In the genomic region with DNA sequence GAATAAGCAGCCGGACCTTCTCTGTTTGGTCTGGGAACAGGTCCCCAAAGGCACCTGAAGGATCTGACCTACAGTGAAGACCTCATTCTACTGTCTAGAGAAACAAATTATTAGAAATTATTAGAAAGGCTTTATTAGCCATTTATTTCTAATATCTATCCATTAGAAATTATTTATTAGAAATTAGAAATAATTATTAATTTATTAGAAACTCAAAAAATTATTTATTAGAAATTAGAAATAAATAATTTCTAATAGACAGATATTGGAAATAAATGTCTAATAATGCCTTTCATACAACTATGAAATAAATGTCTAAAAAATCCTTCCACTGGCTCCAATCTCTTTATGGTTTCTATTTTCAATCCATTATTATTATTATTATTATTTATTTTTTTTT, we compare ENCODE assay signal across 18 cellular contexts.
DNase-seq lines count a peak whose midpoint lies in the region; ATAC-seq, FAIRE-seq and TF ChIP-seq lines count a peak whose summit lies in the region.
"Had no signal": no experiment of that assay in that cellular context is flagged by ENCODE, and none has a peak within 500 bp of the region (broad histone marks: within the 10 kb centered on the region; RNA-seq: fewer than 3 reads in every experiment).

No MANE protein-coding gene starts in this region.

- no peak overlapping the region for H4K8ac ChIP-seq in mesendoderm (ENCODE audit: low read depth, low read length)

- peaks cover 44% of the 10 kb centered on the region for H3K4me1 Mint-ChIP-seq in endodermal cell

- H2BK120ac ChIP-seq in mesendoderm (ENCODE audit: low read depth, low read length): no peak overlapping the region

- peaks cover 19% of the 10 kb centered on the region for H3K9me3 ChIP-seq in endodermal cell (ENCODE audit: control insufficient read depth, low read length)
- H3K9me3 ChIP-seq in esophagus squamous epithelium: no peaks in the 10 kb centered on the region
- H3K9me3 ChIP-seq: A549, Caco-2 had no signal

- peak overlapping the region; percentile 64 for H3K18ac ChIP-seq in mesendoderm (ENCODE audit: low read length)

- no peak overlapping the region for H2BK15ac ChIP-seq in mesendoderm (replicated peaks; ENCODE audit: low read depth)

- no peak for ATAC-seq in HG03108 (IDR thresholded peaks at IDR 0.05; ENCODE audit: unreplicated experiment)
- ATAC-seq: A549 had no signal

- peak overlapping the region; percentile 87 for H3K27ac Mint-ChIP-seq in endodermal cell
- H3K27ac Mint-ChIP-seq: CD4-positive, alpha-beta T cell; H9 had no signal

- H3K9me3 Mint-ChIP-seq in endodermal cell: peaks cover 20% of the 10 kb centered on the region

- H3K9ac ChIP-seq in endodermal cell (ENCODE audit: extremely low read depth, low read length, poor library complexity, severe bottlenecking): no peak overlapping the region
- H3K9ac ChIP-seq in mesendoderm (ENCODE audit: low read length): no peak overlapping the region

- no peak overlapping the region for H3K4me3 ChIP-seq in endodermal cell (ENCODE audit: low read length)
- H3K4me3 ChIP-seq in mesendoderm (ENCODE audit: low read length): no peak overlapping the region
- no peak overlapping the region for H3K4me3 ChIP-seq in esophagus squamous epithelium
- H3K4me3 ChIP-seq: A549 had no signal

- H3K4me3 Mint-ChIP-seq in endodermal cell: no peak overlapping the region
- H3K4me3 Mint-ChIP-seq: CD4-positive, alpha-beta T cell; H9 had no signal

- no peak overlapping the region for H3K4ac ChIP-seq in mesendoderm (ENCODE audit: low read depth, low read length)

- H3K27me3 ChIP-seq in endodermal cell (ENCODE audit: control insufficient read depth, insufficient read depth, low read length, poor library complexity, severe bottlenecking): no peaks in the 10 kb centered on the region
- no peaks in the 10 kb centered on the region for H3K27me3 ChIP-seq in mesendoderm (ENCODE audit: insufficient read depth, low read length, poor library complexity)
- H3K27me3 ChIP-seq in esophagus squamous epithelium: no peaks in the 10 kb centered on the region

- no peak overlapping the region for H3K4me2 ChIP-seq in mesendoderm (ENCODE audit: low read length)
- H3K4me2 ChIP-seq: A549 had no signal

- intact Hi-C loops in esophagus squamous epithelium (cut with DNase I): no loop called here

- H3K79me1 ChIP-seq in mesendoderm (ENCODE audit: low read length): no peaks in the 10 kb centered on the region

- TF ChIP-seq POLR2A in esophagus squamous epithelium (IDR thresholded peaks at IDR 0.05): no peak

- DNase-seq in RCC 7860 (ENCODE audit: low spot score) (no peak), endodermal cell (no peak), mesendoderm (no peak), NCI-H1092 treated with DMSO at 0.1 percent for 48 hours (lab: John Stamatoyannopoulos, UW) (no peak), esophagus squamous epithelium (lab: John Stamatoyannopoulos, UW) (no peak), OCI-M1 (lab: John Stamatoyannopoulos, UW) (no peak)
- DNase-seq: AML-193; CD4-positive, alpha-beta T cell; GDM1; GOT3; H9 had no signal

- H2AK5ac ChIP-seq in mesendoderm (ENCODE audit: low read length): no peak overlapping the region

- H3K79me2 ChIP-seq in mesendoderm (ENCODE audit: control insufficient read depth, insufficient read depth, low read length): no peaks in the 10 kb centered on the region

- H3K27me3 Mint-ChIP-seq in endodermal cell (ENCODE audit: insufficient read depth): no peaks in the 10 kb centered on the region
- H3K27me3 Mint-ChIP-seq: CD4-positive, alpha-beta T cell had no signal

- no peak for TF ChIP-seq CTCF in endodermal cell (conservative IDR thresholded peaks at IDR 0.05)
- no peak for TF ChIP-seq CTCF in esophagus squamous epithelium (IDR thresholded peaks at IDR 0.05)

- 100% methylated on average over 1 of the region's 1 CpG; no CpG with 5 or more reads in 1 of the 2 experiments for WGBS in endodermal cell (ENCODE audit: insufficient coverage in 1 of 2, insufficient read length in 1 of 2), 2 experiments
- no CpG with 5 or more reads among the region's 1 CpG for WGBS in mesendoderm (ENCODE audit: extremely low coverage, insufficient coverage, low lambda C conversion rate)
- 94 to 100% methylated on average over 1 of the region's 1 CpG for WGBS in esophagus squamous epithelium, 2 donors

- peaks cover 2% of the 10 kb centered on the region for H3K36me3 Mint-ChIP-seq in endodermal cell (ENCODE audit: low read depth)

- no peak overlapping the region for H3K56ac ChIP-seq in mesendoderm (ENCODE audit: low read length)

- H4K5ac ChIP-seq in mesendoderm (ENCODE audit: low read length): no peak overlapping the region

- H2BK5ac ChIP-seq in mesendoderm (ENCODE audit: low read length): no peak overlapping the region

- peaks cover 6% of the 10 kb centered on the region for H3K4me1 ChIP-seq in endodermal cell (ENCODE audit: control insufficient read depth, insufficient read depth, low read length)
- H3K4me1 ChIP-seq in mesendoderm (ENCODE audit: control insufficient read depth, low read depth, low read length): peaks cover 11% of the 10 kb centered on the region
- no peaks in the 10 kb centered on the region for H3K4me1 ChIP-seq in esophagus squamous epithelium
- H3K4me1 ChIP-seq: A549 had no signal

- H3K36me3 ChIP-seq in endodermal cell (ENCODE audit: control insufficient read depth, insufficient read depth, low read length): no peaks in the 10 kb centered on the region
- no peaks in the 10 kb centered on the region for H3K36me3 ChIP-seq in mesendoderm (ENCODE audit: control insufficient read depth, insufficient read depth, low read length)
- no peaks in the 10 kb centered on the region for H3K36me3 ChIP-seq in esophagus squamous epithelium

- no peak overlapping the region for H3K23ac ChIP-seq in mesendoderm (ENCODE audit: low read length)

- FAIRE-seq in RCC 7860 (lab: Jason Lieb, UNC): peak; percentile 75
- FAIRE-seq: A549, D721Med, GM12892, GM18507 had no signal

- H3K27ac ChIP-seq in endodermal cell (ENCODE audit: low read depth, low read length) (no peak overlapping the region), mesendoderm (ENCODE audit: low read depth, low read length) (peak overlapping the region; percentile 28), esophagus squamous epithelium (no peak overlapping the region)
- H3K27ac ChIP-seq: A549, C4-2B had no signal
